Comparison of ENCODE assay signal across 3 cellular contexts in the genomic region with DNA sequence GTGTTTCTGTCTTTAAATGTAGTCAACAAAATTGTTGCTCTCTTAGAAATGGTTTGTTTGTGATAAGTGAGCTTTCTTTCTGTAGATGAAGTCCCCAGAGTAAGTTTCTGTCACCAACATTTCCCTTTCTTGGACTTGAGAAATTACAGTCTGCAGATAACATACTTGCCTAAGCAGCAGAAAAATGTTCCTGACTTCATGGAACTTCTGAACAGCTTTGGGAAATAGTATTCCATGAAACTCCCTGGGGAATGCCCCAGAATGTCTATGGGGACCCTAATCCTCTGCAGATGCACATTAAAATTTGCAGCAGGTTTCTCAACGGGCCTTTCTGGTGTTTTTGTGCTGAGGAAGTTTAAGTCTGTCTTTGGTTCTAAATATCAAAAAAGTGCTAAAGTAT.
TF ChIP-seq lines count a peak whose summit lies in the region.

No MANE protein-coding gene starts in this region.

TF ChIP-seq in liver, 16 proteins besides CTCF, POLR2A, EP300 and RAD21:
- TF ChIP-seq RXRA (IDR thresholded peaks at IDR 0.05) = peak in 1 of 2 donors; percentile 7
- TF ChIP-seq, protein P1, sequence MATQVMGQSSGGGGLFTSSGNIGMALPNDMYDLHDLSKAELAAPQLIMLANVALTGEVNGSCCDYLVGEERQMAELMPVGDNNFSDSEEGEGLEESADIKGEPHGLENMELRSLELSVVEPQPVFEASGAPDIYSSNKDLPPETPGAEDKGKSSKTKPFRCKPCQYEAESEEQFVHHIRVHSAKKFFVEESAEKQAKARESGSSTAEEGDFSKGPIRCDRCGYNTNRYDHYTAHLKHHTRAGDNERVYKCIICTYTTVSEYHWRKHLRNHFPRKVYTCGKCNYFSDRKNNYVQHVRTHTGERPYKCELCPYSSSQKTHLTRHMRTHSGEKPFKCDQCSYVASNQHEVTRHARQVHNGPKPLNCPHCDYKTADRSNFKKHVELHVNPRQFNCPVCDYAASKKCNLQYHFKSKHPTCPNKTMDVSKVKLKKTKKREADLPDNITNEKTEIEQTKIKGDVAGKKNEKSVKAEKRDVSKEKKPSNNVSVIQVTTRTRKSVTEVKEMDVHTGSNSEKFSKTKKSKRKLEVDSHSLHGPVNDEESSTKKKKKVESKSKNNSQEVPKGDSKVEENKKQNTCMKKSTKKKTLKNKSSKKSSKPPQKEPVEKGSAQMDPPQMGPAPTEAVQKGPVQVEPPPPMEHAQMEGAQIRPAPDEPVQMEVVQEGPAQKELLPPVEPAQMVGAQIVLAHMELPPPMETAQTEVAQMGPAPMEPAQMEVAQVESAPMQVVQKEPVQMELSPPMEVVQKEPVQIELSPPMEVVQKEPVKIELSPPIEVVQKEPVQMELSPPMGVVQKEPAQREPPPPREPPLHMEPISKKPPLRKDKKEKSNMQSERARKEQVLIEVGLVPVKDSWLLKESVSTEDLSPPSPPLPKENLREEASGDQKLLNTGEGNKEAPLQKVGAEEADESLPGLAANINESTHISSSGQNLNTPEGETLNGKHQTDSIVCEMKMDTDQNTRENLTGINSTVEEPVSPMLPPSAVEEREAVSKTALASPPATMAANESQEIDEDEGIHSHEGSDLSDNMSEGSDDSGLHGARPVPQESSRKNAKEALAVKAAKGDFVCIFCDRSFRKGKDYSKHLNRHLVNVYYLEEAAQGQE (IDR thresholded peaks at IDR 0.05) = peak; percentile 41
- no peak for TF ChIP-seq SP1 (IDR thresholded peaks at IDR 0.05)
- TF ChIP-seq NR2F2 (IDR thresholded peaks at IDR 0.05) = no peak
- no peak for TF ChIP-seq HNF4G (IDR thresholded peaks at IDR 0.05)
- TF ChIP-seq TAF1 (conservative IDR thresholded peaks at IDR 0.05) = no peak

TF ChIP-seq in HepG2, 621 proteins besides CTCF, POLR2A, EP300 and RAD21:
- TF ChIP-seq ZNF431 (CRISPR knock-in tag; IDR thresholded peaks at IDR 0.05; ENCODE audit: borderline replicate concordance, low read depth) = no peak
- TF ChIP-seq TBX2 (CRISPR knock-in tag; IDR thresholded peaks at IDR 0.05; ENCODE audit: borderline replicate concordance) = no peak
- TF ChIP-seq HNRNPK (IDR thresholded peaks at IDR 0.05; ENCODE audit: low read depth, low read length, poor library complexity, severe bottlenecking) = no peak
- no peak for TF ChIP-seq ZSCAN20 (CRISPR knock-in tag; IDR thresholded peaks at IDR 0.05; ENCODE audit: borderline replicate concordance)
- TF ChIP-seq RFX3 (CRISPR knock-in tag; IDR thresholded peaks at IDR 0.05) = no peak
- no peak for TF ChIP-seq ZNF891 (CRISPR knock-in tag; IDR thresholded peaks at IDR 0.05)
- TF ChIP-seq ZNF547 (CRISPR knock-in tag; IDR thresholded peaks at IDR 0.05) = no peak
- TF ChIP-seq NCOA2 (CRISPR knock-in tag; IDR thresholded peaks at IDR 0.05) = no peak
- TF ChIP-seq ZNF205 (CRISPR knock-in tag; IDR thresholded peaks at IDR 0.05) = no peak
- TF ChIP-seq ZFX (CRISPR knock-in tag; IDR thresholded peaks at IDR 0.05; ENCODE audit: low read depth) = no peak
- no peak for TF ChIP-seq ZNF343 (CRISPR knock-in tag; IDR thresholded peaks at IDR 0.05)
- no peak for TF ChIP-seq BRD4 (CRISPR knock-in tag; IDR thresholded peaks at IDR 0.05)
- no peak for TF ChIP-seq ZNF3 (CRISPR knock-in tag; IDR thresholded peaks at IDR 0.05)
- no peak for TF ChIP-seq PLRG1 (conservative IDR thresholded peaks at IDR 0.05)

TF ChIP-seq in K562, 482 proteins besides CTCF, POLR2A, EP300 and RAD21:
- TF ChIP-seq HMG20A (CRISPR knock-in tag; conservative IDR thresholded peaks at IDR 0.05) (no peak), RBM34 (IDR thresholded peaks at IDR 0.05; ENCODE audit: borderline replicate concordance, insufficient read depth, low read length) (no peak), ZNF212 (CRISPR knock-in tag; IDR thresholded peaks at IDR 0.05) (no peak), HEY1 (CRISPR knock-in tag; IDR thresholded peaks at IDR 0.05; ENCODE audit: borderline replicate concordance) (no peak), ZFX (CRISPR knock-in tag; IDR thresholded peaks at IDR 0.05) (no peak), LCOR (CRISPR knock-in tag; IDR thresholded peaks at IDR 0.05) (no peak), SRSF9 (IDR thresholded peaks at IDR 0.05; ENCODE audit: borderline replicate concordance, low read depth, low read length) (no peak), BRCA1 (IDR thresholded peaks at IDR 0.05) (no peak), BRCA1 (CRISPR knock-in tag; IDR thresholded peaks at IDR 0.05) (no peak), ZNF695 (CRISPR knock-in tag; IDR thresholded peaks at IDR 0.05) (no peak), MAFF (IDR thresholded peaks at IDR 0.05; ENCODE audit: low read length) (no peak), YY1 (IDR thresholded peaks at IDR 0.05; ENCODE audit: borderline replicate concordance in 1 of 3, control insufficient read depth in 1 of 3, extremely low read depth in 1 of 3, insufficient read depth in 3 of 3, insufficient read length in 1 of 3, insufficient replicate concordance in 2 of 3, low read depth in 1 of 3, low read length in 2 of 3) (no peak), MAFK (IDR thresholded peaks at IDR 0.05; ENCODE audit: low read length) (no peak), MYBL2 (IDR thresholded peaks at IDR 0.05; ENCODE audit: low read depth) (no peak), MYBL2 (CRISPR knock-in tag; IDR thresholded peaks at IDR 0.05; ENCODE audit: borderline replicate concordance) (no peak), ZNF282 (CRISPR knock-in tag; IDR thresholded peaks at IDR 0.05) (no peak), ZBED1 (IDR thresholded peaks at IDR 0.05) (no peak), GTF2F1 (IDR thresholded peaks at IDR 0.05; ENCODE audit: low read depth, low read length) (no peak)
- TF ChIP-seq, protein P2, sequence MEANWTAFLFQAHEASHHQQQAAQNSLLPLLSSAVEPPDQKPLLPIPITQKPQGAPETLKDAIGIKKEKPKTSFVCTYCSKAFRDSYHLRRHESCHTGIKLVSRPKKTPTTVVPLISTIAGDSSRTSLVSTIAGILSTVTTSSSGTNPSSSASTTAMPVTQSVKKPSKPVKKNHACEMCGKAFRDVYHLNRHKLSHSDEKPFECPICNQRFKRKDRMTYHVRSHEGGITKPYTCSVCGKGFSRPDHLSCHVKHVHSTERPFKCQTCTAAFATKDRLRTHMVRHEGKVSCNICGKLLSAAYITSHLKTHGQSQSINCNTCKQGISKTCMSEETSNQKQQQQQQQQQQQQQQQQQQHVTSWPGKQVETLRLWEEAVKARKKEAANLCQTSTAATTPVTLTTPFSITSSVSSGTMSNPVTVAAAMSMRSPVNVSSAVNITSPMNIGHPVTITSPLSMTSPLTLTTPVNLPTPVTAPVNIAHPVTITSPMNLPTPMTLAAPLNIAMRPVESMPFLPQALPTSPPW (CRISPR knock-in tag; IDR thresholded peaks at IDR 0.05) = no peak
- TF ChIP-seq, protein P3, sequence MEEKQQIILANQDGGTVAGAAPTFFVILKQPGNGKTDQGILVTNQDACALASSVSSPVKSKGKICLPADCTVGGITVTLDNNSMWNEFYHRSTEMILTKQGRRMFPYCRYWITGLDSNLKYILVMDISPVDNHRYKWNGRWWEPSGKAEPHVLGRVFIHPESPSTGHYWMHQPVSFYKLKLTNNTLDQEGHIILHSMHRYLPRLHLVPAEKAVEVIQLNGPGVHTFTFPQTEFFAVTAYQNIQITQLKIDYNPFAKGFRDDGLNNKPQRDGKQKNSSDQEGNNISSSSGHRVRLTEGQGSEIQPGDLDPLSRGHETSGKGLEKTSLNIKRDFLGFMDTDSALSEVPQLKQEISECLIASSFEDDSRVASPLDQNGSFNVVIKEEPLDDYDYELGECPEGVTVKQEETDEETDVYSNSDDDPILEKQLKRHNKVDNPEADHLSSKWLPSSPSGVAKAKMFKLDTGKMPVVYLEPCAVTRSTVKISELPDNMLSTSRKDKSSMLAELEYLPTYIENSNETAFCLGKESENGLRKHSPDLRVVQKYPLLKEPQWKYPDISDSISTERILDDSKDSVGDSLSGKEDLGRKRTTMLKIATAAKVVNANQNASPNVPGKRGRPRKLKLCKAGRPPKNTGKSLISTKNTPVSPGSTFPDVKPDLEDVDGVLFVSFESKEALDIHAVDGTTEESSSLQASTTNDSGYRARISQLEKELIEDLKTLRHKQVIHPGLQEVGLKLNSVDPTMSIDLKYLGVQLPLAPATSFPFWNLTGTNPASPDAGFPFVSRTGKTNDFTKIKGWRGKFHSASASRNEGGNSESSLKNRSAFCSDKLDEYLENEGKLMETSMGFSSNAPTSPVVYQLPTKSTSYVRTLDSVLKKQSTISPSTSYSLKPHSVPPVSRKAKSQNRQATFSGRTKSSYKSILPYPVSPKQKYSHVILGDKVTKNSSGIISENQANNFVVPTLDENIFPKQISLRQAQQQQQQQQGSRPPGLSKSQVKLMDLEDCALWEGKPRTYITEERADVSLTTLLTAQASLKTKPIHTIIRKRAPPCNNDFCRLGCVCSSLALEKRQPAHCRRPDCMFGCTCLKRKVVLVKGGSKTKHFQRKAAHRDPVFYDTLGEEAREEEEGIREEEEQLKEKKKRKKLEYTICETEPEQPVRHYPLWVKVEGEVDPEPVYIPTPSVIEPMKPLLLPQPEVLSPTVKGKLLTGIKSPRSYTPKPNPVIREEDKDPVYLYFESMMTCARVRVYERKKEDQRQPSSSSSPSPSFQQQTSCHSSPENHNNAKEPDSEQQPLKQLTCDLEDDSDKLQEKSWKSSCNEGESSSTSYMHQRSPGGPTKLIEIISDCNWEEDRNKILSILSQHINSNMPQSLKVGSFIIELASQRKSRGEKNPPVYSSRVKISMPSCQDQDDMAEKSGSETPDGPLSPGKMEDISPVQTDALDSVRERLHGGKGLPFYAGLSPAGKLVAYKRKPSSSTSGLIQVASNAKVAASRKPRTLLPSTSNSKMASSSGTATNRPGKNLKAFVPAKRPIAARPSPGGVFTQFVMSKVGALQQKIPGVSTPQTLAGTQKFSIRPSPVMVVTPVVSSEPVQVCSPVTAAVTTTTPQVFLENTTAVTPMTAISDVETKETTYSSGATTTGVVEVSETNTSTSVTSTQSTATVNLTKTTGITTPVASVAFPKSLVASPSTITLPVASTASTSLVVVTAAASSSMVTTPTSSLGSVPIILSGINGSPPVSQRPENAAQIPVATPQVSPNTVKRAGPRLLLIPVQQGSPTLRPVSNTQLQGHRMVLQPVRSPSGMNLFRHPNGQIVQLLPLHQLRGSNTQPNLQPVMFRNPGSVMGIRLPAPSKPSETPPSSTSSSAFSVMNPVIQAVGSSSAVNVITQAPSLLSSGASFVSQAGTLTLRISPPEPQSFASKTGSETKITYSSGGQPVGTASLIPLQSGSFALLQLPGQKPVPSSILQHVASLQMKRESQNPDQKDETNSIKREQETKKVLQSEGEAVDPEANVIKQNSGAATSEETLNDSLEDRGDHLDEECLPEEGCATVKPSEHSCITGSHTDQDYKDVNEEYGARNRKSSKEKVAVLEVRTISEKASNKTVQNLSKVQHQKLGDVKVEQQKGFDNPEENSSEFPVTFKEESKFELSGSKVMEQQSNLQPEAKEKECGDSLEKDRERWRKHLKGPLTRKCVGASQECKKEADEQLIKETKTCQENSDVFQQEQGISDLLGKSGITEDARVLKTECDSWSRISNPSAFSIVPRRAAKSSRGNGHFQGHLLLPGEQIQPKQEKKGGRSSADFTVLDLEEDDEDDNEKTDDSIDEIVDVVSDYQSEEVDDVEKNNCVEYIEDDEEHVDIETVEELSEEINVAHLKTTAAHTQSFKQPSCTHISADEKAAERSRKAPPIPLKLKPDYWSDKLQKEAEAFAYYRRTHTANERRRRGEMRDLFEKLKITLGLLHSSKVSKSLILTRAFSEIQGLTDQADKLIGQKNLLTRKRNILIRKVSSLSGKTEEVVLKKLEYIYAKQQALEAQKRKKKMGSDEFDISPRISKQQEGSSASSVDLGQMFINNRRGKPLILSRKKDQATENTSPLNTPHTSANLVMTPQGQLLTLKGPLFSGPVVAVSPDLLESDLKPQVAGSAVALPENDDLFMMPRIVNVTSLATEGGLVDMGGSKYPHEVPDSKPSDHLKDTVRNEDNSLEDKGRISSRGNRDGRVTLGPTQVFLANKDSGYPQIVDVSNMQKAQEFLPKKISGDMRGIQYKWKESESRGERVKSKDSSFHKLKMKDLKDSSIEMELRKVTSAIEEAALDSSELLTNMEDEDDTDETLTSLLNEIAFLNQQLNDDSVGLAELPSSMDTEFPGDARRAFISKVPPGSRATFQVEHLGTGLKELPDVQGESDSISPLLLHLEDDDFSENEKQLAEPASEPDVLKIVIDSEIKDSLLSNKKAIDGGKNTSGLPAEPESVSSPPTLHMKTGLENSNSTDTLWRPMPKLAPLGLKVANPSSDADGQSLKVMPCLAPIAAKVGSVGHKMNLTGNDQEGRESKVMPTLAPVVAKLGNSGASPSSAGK (IDR thresholded peaks at IDR 0.05) = no peak
- TF ChIP-seq, protein P4, sequence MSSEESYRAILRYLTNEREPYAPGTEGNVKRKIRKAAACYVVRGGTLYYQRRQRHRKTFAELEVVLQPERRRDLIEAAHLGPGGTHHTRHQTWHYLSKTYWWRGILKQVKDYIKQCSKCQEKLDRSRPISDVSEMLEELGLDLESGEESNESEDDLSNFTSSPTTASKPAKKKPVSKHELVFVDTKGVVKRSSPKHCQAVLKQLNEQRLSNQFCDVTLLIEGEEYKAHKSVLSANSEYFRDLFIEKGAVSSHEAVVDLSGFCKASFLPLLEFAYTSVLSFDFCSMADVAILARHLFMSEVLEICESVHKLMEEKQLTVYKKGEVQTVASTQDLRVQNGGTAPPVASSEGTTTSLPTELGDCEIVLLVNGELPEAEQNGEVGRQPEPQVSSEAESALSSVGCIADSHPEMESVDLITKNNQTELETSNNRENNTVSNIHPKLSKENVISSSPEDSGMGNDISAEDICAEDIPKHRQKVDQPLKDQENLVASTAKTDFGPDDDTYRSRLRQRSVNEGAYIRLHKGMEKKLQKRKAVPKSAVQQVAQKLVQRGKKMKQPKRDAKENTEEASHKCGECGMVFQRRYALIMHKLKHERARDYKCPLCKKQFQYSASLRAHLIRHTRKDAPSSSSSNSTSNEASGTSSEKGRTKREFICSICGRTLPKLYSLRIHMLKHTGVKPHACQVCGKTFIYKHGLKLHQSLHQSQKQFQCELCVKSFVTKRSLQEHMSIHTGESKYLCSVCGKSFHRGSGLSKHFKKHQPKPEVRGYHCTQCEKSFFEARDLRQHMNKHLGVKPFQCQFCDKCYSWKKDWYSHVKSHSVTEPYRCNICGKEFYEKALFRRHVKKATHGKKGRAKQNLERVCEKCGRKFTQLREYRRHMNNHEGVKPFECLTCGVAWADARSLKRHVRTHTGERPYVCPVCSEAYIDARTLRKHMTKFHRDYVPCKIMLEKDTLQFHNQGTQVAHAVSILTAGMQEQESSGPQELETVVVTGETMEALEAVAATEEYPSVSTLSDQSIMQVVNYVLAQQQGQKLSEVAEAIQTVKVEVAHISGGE (CRISPR knock-in tag; IDR thresholded peaks at IDR 0.05) = no peak
- TF ChIP-seq, protein P5, sequence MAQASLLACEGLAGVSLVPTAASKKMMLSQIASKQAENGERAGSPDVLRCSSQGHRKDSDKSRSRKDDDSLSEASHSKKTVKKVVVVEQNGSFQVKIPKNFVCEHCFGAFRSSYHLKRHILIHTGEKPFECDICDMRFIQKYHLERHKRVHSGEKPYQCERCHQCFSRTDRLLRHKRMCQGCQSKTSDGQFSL (CRISPR knock-in tag; IDR thresholded peaks at IDR 0.05) = no peak
- TF ChIP-seq, protein P5 (tag; IDR thresholded peaks at IDR 0.05) = no peak
